12 cellular contexts compared by ENCODE assay signal in the genomic region with DNA sequence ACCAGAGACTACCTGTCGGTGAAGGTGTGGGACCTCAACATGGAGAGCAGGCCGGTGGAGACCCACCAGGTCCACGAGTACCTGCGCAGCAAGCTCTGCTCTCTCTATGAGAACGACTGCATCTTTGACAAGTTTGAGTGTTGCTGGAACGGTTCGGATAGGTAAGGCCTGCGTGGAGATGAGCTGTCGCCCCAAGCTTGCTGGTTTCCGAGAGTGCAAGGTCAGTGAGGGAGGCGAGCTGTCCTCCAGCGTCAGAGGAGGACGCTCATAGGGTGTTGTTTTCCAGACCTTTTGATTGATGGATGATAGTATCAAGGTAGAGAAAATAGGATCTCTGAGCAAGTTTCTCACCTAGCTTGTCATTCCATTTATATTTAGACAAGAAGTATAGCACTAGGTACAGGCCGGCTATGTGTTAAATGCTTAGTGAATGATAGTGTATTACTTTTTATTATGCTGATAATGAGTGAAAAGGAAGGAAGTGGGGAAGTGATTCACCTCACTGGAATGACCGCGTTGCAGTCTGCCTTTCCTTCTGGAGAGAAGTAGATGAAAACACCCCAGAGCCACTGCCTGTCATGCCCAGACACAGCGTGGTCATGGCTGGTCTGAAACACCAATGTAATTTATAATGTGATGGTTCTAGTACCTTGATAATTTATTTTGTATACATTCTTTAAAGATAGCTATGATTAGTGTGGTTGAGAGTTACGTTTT. TPM values are rescaled to one million over a fixed set of nuclear protein-coding genes. Genes with fewer than 3 reads are reported as not detected.
DNase-seq lines count a peak whose midpoint lies in the region; ATAC-seq, FAIRE-seq and TF ChIP-seq lines count a peak whose summit lies in the region.
"Had no signal": no experiment of that assay in that cellular context is flagged by ENCODE, and none has a peak within 500 bp of the region (broad histone marks: within the 10 kb centered on the region; RNA-seq: fewer than 3 reads in every experiment).

No MANE protein-coding gene starts in this region.

- H3K36me3 Mint-ChIP-seq in activated CD8-positive, alpha-beta memory T cell treated with anti-CD3 and anti-CD28 coated beads, Interleukin-2, amount 10 ng/mL, durations not matched to agents 7 days and 5 days, result peaks cover 62% of the 10 kb centered on the region

- no peaks in the 10 kb centered on the region for H3K27me3 ChIP-seq in kidney epithelial cell (ENCODE audit: control insufficient read depth, insufficient read depth, low read length)
- no peaks in the 10 kb centered on the region for H3K27me3 ChIP-seq in HAP-1 (ENCODE audit: low read depth)
- H3K27me3 ChIP-seq: gastroesophageal sphincter had no signal

- CTCF ChIA-PET in activated CD8-positive, alpha-beta memory T cell treated with anti-CD3 and anti-CD28 coated beads, Interleukin-2, amount 10 ng/mL, durations not matched to agents 7 days and 5 days (lab: Charles Lee), result no interaction called here

- H3K9me3 ChIP-seq in HAP-1, result no peaks in the 10 kb centered on the region
- H3K9me3 ChIP-seq: gastroesophageal sphincter had no signal

- no peak overlapping the region for H3K27ac Mint-ChIP-seq in activated CD8-positive, alpha-beta memory T cell treated with anti-CD3 and anti-CD28 coated beads, Interleukin-2, amount 10 ng/mL, durations not matched to agents 7 days and 5 days
- H3K27ac Mint-ChIP-seq: stimulated activated effector memory CD8-positive, alpha-beta T cell treated with anti-CD3 and anti-CD28 coated beads, Interleukin-12 subunit alpha, Interleukin-12 subunit beta, amount 100 ng/mL, for 72 hours had no signal

- H3K4me3 ChIP-seq in AG10803 (ENCODE audit: low read length), result no peak overlapping the region
- H3K4me3 ChIP-seq in astrocyte of the cerebellum (ENCODE audit: low read depth, low read length), result no peak overlapping the region
- H3K4me3 ChIP-seq in kidney epithelial cell (ENCODE audit: low read depth, low read length), result no peak overlapping the region
- H3K4me3 ChIP-seq in HAP-1, result no peak overlapping the region
- H3K4me3 ChIP-seq: gastroesophageal sphincter had no signal

- H3K36me3 ChIP-seq in kidney epithelial cell (ENCODE audit: control insufficient read depth, insufficient read depth, low read length) (peaks cover 6% of the 10 kb centered on the region), HAP-1 (replicated peaks) (peaks cover 62% of the 10 kb centered on the region)

- peaks cover 2% of the 10 kb centered on the region for H3K4me1 Mint-ChIP-seq in activated CD8-positive, alpha-beta memory T cell treated with anti-CD3 and anti-CD28 coated beads, Interleukin-2, amount 10 ng/mL, durations not matched to agents 7 days and 5 days
- H3K4me1 Mint-ChIP-seq: stimulated activated effector memory CD8-positive, alpha-beta T cell treated with anti-CD3 and anti-CD28 coated beads, Interleukin-12 subunit alpha, Interleukin-12 subunit beta, amount 100 ng/mL, for 72 hours had no signal

- no peak overlapping the region for H3K4me3 Mint-ChIP-seq in activated CD8-positive, alpha-beta memory T cell treated with anti-CD3 and anti-CD28 coated beads, Interleukin-2, amount 10 ng/mL, durations not matched to agents 7 days and 5 days
- H3K4me3 Mint-ChIP-seq: stimulated activated effector memory CD8-positive, alpha-beta T cell treated with anti-CD3 and anti-CD28 coated beads, Interleukin-12 subunit alpha, Interleukin-12 subunit beta, amount 100 ng/mL, for 72 hours had no signal

- DNase-seq in AG10803 (ENCODE audit: low read depth) (peak; percentile 75), HTR-8/SVneo (ENCODE audit: insufficient read length, low spot score) (peak; percentile 80), astrocyte of the cerebellum (ENCODE audit: low read depth) (peak; percentile 53), kidney epithelial cell (ENCODE audit: low read depth) (peak; percentile 53), NCI-H524 treated with DMSO at 0.1 percent for 48 hours (lab: John Stamatoyannopoulos, UW) (no peak), NCI-H748 (lab: John Stamatoyannopoulos, UW; ENCODE audit: unreplicated experiment) (no peak), HAP-1 (ENCODE audit: low spot score in 2 of 2) (no peak)
- no peak for DNase-seq in activated CD8-positive, alpha-beta memory T cell treated with anti-CD3 and anti-CD28 coated beads, Interleukin-2, amount 10 ng/mL, durations not matched to agents 7 days and 5 days
- DNase-seq: activated CD4-positive, alpha-beta T cell treated with anti-CD3 and anti-CD28 coated beads, Interleukin-2, amount 50 U/mL, for 1 hour; NCI-H2029 had no signal

- no peaks in the 10 kb centered on the region for H3K9me3 Mint-ChIP-seq in activated CD8-positive, alpha-beta memory T cell treated with anti-CD3 and anti-CD28 coated beads, Interleukin-2, amount 10 ng/mL, durations not matched to agents 7 days and 5 days (ENCODE audit: low read depth)
- H3K9me3 Mint-ChIP-seq: stimulated activated effector memory CD8-positive, alpha-beta T cell treated with anti-CD3 and anti-CD28 coated beads, Interleukin-12 subunit alpha, Interleukin-12 subunit beta, amount 100 ng/mL, for 72 hours had no signal

- FAIRE-seq in HTR-8/SVneo (lab: Jason Lieb, UNC), result no peak

- no peak for ATAC-seq in activated CD8-positive, alpha-beta memory T cell treated with anti-CD3 and anti-CD28 coated beads, Interleukin-2, amount 10 ng/mL, durations not matched to agents 7 days and 5 days
- ATAC-seq: gastroesophageal sphincter; stimulated activated effector memory CD8-positive, alpha-beta T cell treated with anti-CD3 and anti-CD28 coated beads, Interleukin-12 subunit alpha, Interleukin-12 subunit beta, amount 100 ng/mL, for 72 hours had no signal

- in situ Hi-C loops in astrocyte of the cerebellum (cut with HindIII; ENCODE audit: low sequenced_read_pairs) (no loop called here), HAP-1 (cut with MboI; ENCODE audit: low sequenced_read_pairs) (no loop called here)

- no peaks in the 10 kb centered on the region for H3K4me1 ChIP-seq in HAP-1

- no peak for TF ChIP-seq CTCF in AG10803 (conservative IDR thresholded peaks at IDR 0.05; ENCODE audit: low read length)
- no peak for TF ChIP-seq CTCF in astrocyte of the cerebellum (IDR thresholded peaks at IDR 0.05; ENCODE audit: low read depth, low read length, missing control alignments)
- TF ChIP-seq CTCF in kidney epithelial cell (IDR thresholded peaks at IDR 0.05; ENCODE audit: insufficient read depth, low read length, poor library complexity, severe bottlenecking), result no peak

- H3K27me3 Mint-ChIP-seq in activated CD8-positive, alpha-beta memory T cell treated with anti-CD3 and anti-CD28 coated beads, Interleukin-2, amount 10 ng/mL, durations not matched to agents 7 days and 5 days, result no peaks in the 10 kb centered on the region

RNA-seq across cellular contexts. Expression of a gene that starts 33.9 kb away (rescaled TPM):
- 57.3 and 70.7 TPM in 2 replicates for total RNA-seq in kidney epithelial cell
- total RNA-seq in activated CD8-positive, alpha-beta memory T cell treated with anti-CD3 and anti-CD28 coated beads, Interleukin-2, amount 10 ng/mL, durations not matched to agents 7 days and 5 days, result 10 to 100 TPM; 21.9 to 39.2 TPM

RNA-seq across cellular contexts. Expression of a gene that starts 47.0 kb away (rescaled TPM):
- total RNA-seq in kidney epithelial cell, result 37.4 and 38.5 TPM in 2 replicates
- total RNA-seq in activated CD8-positive, alpha-beta memory T cell treated with anti-CD3 and anti-CD28 coated beads, Interleukin-2, amount 10 ng/mL, durations not matched to agents 7 days and 5 days, result 10 to 100 TPM; 36.0 to 41.9 TPM

Comparison
In these comparisons a context has a peak if more than half of its experiments do, and no peak if none do; other contexts are left out.
1. DNase-seq: peak in AG10803 (single experiment), HTR-8/SVneo (single experiment), astrocyte of the cerebellum (single experiment) and kidney epithelial cell (single experiment); none in NCI-H524 treated with DMSO at 0.1 percent for 48 hours (single experiment), NCI-H748 (single experiment), HAP-1 (0 of 2) and activated CD8-positive, alpha-beta memory T cell treated with anti-CD3 and anti-CD28 coated beads, Interleukin-2, amount 10 ng/mL, durations not matched to agents 7 days and 5 days (single experiment).